19 cellular contexts compared by ENCODE assay signal in genomic region chr21:43604505-43605204, GRCh38. TPM values are rescaled to one million over a fixed set of nuclear protein-coding genes. Genes with fewer than 3 reads are reported as not detected.
DNase-seq lines count a peak whose midpoint lies in the region; ATAC-seq, FAIRE-seq and TF ChIP-seq lines count a peak whose summit lies in the region.
"Had no signal": no experiment of that assay in that cellular context is flagged by ENCODE, and none has a peak within 500 bp of the region (broad histone marks: within the 10 kb centered on the region; RNA-seq: fewer than 3 reads in every experiment).

No MANE protein-coding gene starts in this region.

- H3K36me3 ChIP-seq in astrocyte (ENCODE audit: insufficient read depth, low read length) (no peaks in the 10 kb centered on the region), keratinocyte (ENCODE audit: control insufficient read depth in 2 of 2, extremely low read depth in 1 of 2, insufficient read depth in 2 of 2, low read length in 2 of 2) (no peaks in the 10 kb centered on the region)
- H3K36me3 ChIP-seq: BE2C had no signal

- intact Hi-C loops in Right ventricle myocardium inferior (cut with DNase I) = no loop called here
- intact Hi-C loops in cardiac septum (cut with DNase I) = no loop called here

- H3K27ac Mint-ChIP-seq in astrocyte (ENCODE audit: unreplicated experiment) = no peak overlapping the region
- H3K27ac Mint-ChIP-seq: CD4-positive, alpha-beta T cell had no signal

- H3K9me3 ChIP-seq in astrocyte (ENCODE audit: insufficient read depth, low read depth, low read length) (no peaks in the 10 kb centered on the region), keratinocyte (ENCODE audit: control insufficient read depth, low read depth, low read length) (no peaks in the 10 kb centered on the region)
- H3K9me3 ChIP-seq: BE2C had no signal

- H4K20me1 ChIP-seq in astrocyte (ENCODE audit: insufficient read depth, low read length) (no peaks in the 10 kb centered on the region), keratinocyte (ENCODE audit: control insufficient read depth, extremely low read depth, insufficient read depth, low read length) (no peaks in the 10 kb centered on the region)

- H3K4me1 Mint-ChIP-seq in astrocyte (ENCODE audit: low read depth, unreplicated experiment) = peaks cover 52% of the 10 kb centered on the region

- ATAC-seq in Right ventricle myocardium inferior (no peak), GM18511 (IDR thresholded peaks at IDR 0.05; ENCODE audit: unreplicated experiment) (no peak)
- ATAC-seq: SK-N-SH treated with all-trans-retinoic acid at 6 μM for 48 hours had no signal

- peaks cover 2% of the 10 kb centered on the region for H3K9me1 ChIP-seq in keratinocyte (ENCODE audit: control insufficient read depth, extremely low read depth, insufficient read depth, low read length)

- peaks cover 52% of the 10 kb centered on the region for H3K4me1 ChIP-seq in astrocyte (ENCODE audit: insufficient read depth, low read length)
- peaks cover 73% of the 10 kb centered on the region for H3K4me1 ChIP-seq in keratinocyte (ENCODE audit: control insufficient read depth, extremely low read depth, insufficient read depth, low read length)

- H3K27me3 Mint-ChIP-seq in astrocyte (ENCODE audit: low read depth, unreplicated experiment) = no peaks in the 10 kb centered on the region
- H3K27me3 Mint-ChIP-seq: CD4-positive, alpha-beta T cell had no signal

- H2AFZ ChIP-seq in astrocyte (ENCODE audit: low read depth, low read length) = no peak overlapping the region
- H2AFZ ChIP-seq in keratinocyte (ENCODE audit: control insufficient read depth, low read length) = no peak overlapping the region

- H3K27ac ChIP-seq in astrocyte (ENCODE audit: low read depth, low read length) (peak overlapping the region; percentile 25), keratinocyte (ENCODE audit: control insufficient read depth, insufficient read depth, low read length) (peak overlapping the region; percentile 19)

- H3K4me3 ChIP-seq in astrocyte (ENCODE audit: insufficient read depth, low read depth, low read length) = no peak overlapping the region
- H3K4me3 ChIP-seq in keratinocyte (ENCODE audit: control insufficient read depth in 2 of 3, extremely low read depth in 1 of 3, insufficient read depth in 2 of 3, low read depth in 1 of 3, low read length in 3 of 3) = no peak overlapping the region

- peaks cover 2% of the 10 kb centered on the region for H3K9me3 Mint-ChIP-seq in astrocyte (ENCODE audit: unreplicated experiment)
- H3K9me3 Mint-ChIP-seq: CD4-positive, alpha-beta T cell had no signal

- FAIRE-seq in astrocyte (lab: Jason Lieb, UNC) (no peak), keratinocyte (lab: Jason Lieb, UNC) (peak; percentile 48), urothelium cell line (lab: Jason Lieb, UNC) (peak; percentile 100)
- FAIRE-seq: G401.6, H54 had no signal

- no peak for TF ChIP-seq CTCF in astrocyte (IDR thresholded peaks at IDR 0.05; ENCODE audit: insufficient read depth, low read depth, low read length)
- TF ChIP-seq CTCF in keratinocyte (optimal IDR thresholded peaks at IDR 0.05 in 1 of 3, IDR thresholded peaks at IDR 0.05 in 1 of 3, conservative IDR thresholded peaks at IDR 0.05 in 1 of 3; ENCODE audit: extremely low read depth in 1 of 3, insufficient read depth in 2 of 3, low read length in 3 of 3) = no peak

- H3K4me3 Mint-ChIP-seq in astrocyte (ENCODE audit: unreplicated experiment) = no peak overlapping the region
- H3K4me3 Mint-ChIP-seq: CD4-positive, alpha-beta T cell had no signal

- H3K79me2 ChIP-seq in astrocyte (ENCODE audit: insufficient read depth, low read length) = no peaks in the 10 kb centered on the region
- no peaks in the 10 kb centered on the region for H3K79me2 ChIP-seq in keratinocyte (ENCODE audit: control insufficient read depth, insufficient read depth, low read length)

- no peaks in the 10 kb centered on the region for H3K27me3 ChIP-seq in astrocyte (ENCODE audit: insufficient read depth, low read length)
- no peaks in the 10 kb centered on the region for H3K27me3 ChIP-seq in keratinocyte (ENCODE audit: control insufficient read depth, extremely low read depth, insufficient read depth, low read length)
- H3K27me3 ChIP-seq: BE2C had no signal

- H3K36me3 Mint-ChIP-seq in astrocyte (ENCODE audit: low read depth, unreplicated experiment) = no peaks in the 10 kb centered on the region

- no peak overlapping the region for H3K4me2 ChIP-seq in astrocyte (ENCODE audit: low read length)
- H3K4me2 ChIP-seq in keratinocyte (ENCODE audit: control insufficient read depth, extremely low read depth, insufficient read depth, low read depth, low read length) = no peak overlapping the region

- dilution Hi-C loops in keratinocyte (cut with MboI; ENCODE audit: extremely low pct_ligation_motif_present, low sequenced_read_pairs) = no loop called here

- DNase-seq in Right ventricle myocardium inferior (ENCODE audit: missing footprints) (peak; percentile 42), cardiac septum (ENCODE audit: low spot score) (no peak), astrocyte (ENCODE audit: low read depth) (no peak), keratinocyte (ENCODE audit: low read depth, low spot score) (no peak), urothelium cell line (ENCODE audit: low spot score) (no peak), middle frontal gyrus (ENCODE audit: extremely low spot score, low spot score) (no peak)
- no peak for DNase-seq in activated effector memory CD4-positive, alpha-beta T cell treated with anti-CD3 and anti-CD28 coated beads, Interleukin-2, amount 50 U/mL, for 16 hours
- DNase-seq: 8988T; CD4-positive, alpha-beta T cell; KG1; NCI-H1694 treated with DMSO at 0.1 percent for 48 hours; NCI-H748 treated with DMSO at 0.1 percent for 48 hours; NK-92 treated with Interleukin-12 subunit alpha and Interleukin-12 subunit beta, amount 100 ng/mL, for 24 hours; SIG-M5 had no signal

- H3K9ac ChIP-seq in astrocyte (ENCODE audit: low read length) (peak overlapping the region; percentile 44), keratinocyte (ENCODE audit: control insufficient read depth, extremely low read depth, insufficient read depth, low read length) (peak overlapping the region; percentile 7)

RNA-seq across cellular contexts. Expression of gene HSF2BP, which starts 54.6 kb away (rescaled TPM):
- total RNA-seq in Right ventricle myocardium inferior = not detected
- not detected for total RNA-seq in cardiac septum
- 3.2 TPM in 2 replicates for total RNA-seq in astrocyte
- polyA plus RNA-seq in keratinocyte = 6.1 to 8.7 TPM (median 6.7 TPM) in 3 replicates
- polyA plus RNA-seq in keratinocyte (2011; ENCODE audit: low read depth) = 2.2 TPM
- 9.3 and 11.9 TPM in 2 replicates for polyA plus RNA-seq in keratinocyte (2011; cell fraction: cytosol; rRNA removed)
- 7.4 and 8.7 TPM in 2 replicates for polyA plus RNA-seq in keratinocyte (2011; cell fraction: nucleus; rRNA removed)
- polyA plus RNA-seq in keratinocyte (2012; ENCODE audit: low replicate concordance) = 2.9 and 4.4 TPM in 2 replicates
- polyA minus RNA-seq in keratinocyte = 2.7 to 7.7 TPM (median 7.3 TPM) in 3 replicates
- polyA minus RNA-seq in keratinocyte (2011; cell fraction: cytosol; rRNA and poly(A)+ RNA removed) = 6.7 TPM
- polyA minus RNA-seq in keratinocyte (2011; cell fraction: nucleus; rRNA and poly(A)+ RNA removed) = 7.3 and 16.3 TPM in 2 replicates

RNA-seq across cellular contexts. Expression of gene RRP1B, which starts 54.7 kb away (rescaled TPM):
- total RNA-seq in Right ventricle myocardium inferior (9.5 TPM), cardiac septum (8.7 TPM), astrocyte (31.7 and 34.0 TPM in 2 replicates)
- polyA plus RNA-seq in keratinocyte = 13.0 to 24.0 TPM (median 19.8 TPM) in 3 replicates
- polyA plus RNA-seq in keratinocyte (2011; ENCODE audit: low read depth) = 8.2 TPM
- 18.2 and 19.6 TPM in 2 replicates for polyA plus RNA-seq in keratinocyte (2011; cell fraction: cytosol; rRNA removed)
- polyA plus RNA-seq in keratinocyte (2011; cell fraction: nucleus; rRNA removed) = 26.9 and 27.7 TPM in 2 replicates
- polyA plus RNA-seq in keratinocyte (2012; ENCODE audit: low replicate concordance) = 13.0 and 26.6 TPM in 2 replicates
- polyA minus RNA-seq in keratinocyte = 20.8 to 28.9 TPM (median 20.9 TPM) in 3 replicates
- 23.6 TPM for polyA minus RNA-seq in keratinocyte (2011; cell fraction: cytosol; rRNA and poly(A)+ RNA removed)
- polyA minus RNA-seq in keratinocyte (2011; cell fraction: nucleus; rRNA and poly(A)+ RNA removed) = 20.6 and 30.3 TPM in 2 replicates
